Comparison of ENCODE assay signal across 15 cellular contexts in genomic region chrY:24611244-24611643, GRCh38. TPM values are rescaled to one million over a fixed set of nuclear protein-coding genes. Genes with fewer than 3 reads are reported as not detected.
"Had no signal": no experiment of that assay in that cellular context is flagged by ENCODE, and none has a peak within 500 bp of the region (broad histone marks: within the 10 kb centered on the region; RNA-seq: fewer than 3 reads in every experiment).

No MANE protein-coding gene starts in this region.

RNA-seq across cellular contexts. Expression of gene BPY2B, which starts 6.6 kb away (rescaled TPM):
- total RNA-seq: activated B cell treated with CpG ODN at 0.5 μM for 24 hours; activated CD4-positive, alpha-beta memory T cell treated with anti-CD3 and anti-CD28 coated beads for 36 hours; activated CD4-positive, alpha-beta memory T cell treated with anti-CD3 and anti-CD28 coated beads, Interleukin-2, amount 10 ng/mL, durations not matched to agents 7 days and 5 days; activated CD4-positive, alpha-beta T cell treated with anti-CD3 and anti-CD28 coated beads for 36 hours; activated CD4-positive, alpha-beta T cell treated with anti-CD3 and anti-CD28 coated beads, Interleukin-2, amount 10 ng/mL, durations not matched to agents 24 days and 14 days; activated CD4-positive, alpha-beta T cell treated with anti-CD3 and anti-CD28 coated beads, Interleukin-2, amount 10 ng/mL, durations not matched to agents 7 days and 5 days; activated CD8-positive, alpha-beta memory T cell treated with anti-CD3 and anti-CD28 coated beads for 36 hours; activated CD8-positive, alpha-beta memory T cell treated with anti-CD3 and anti-CD28 coated beads, Interleukin-2, amount 10 ng/mL, durations not matched to agents 7 days and 5 days; activated CD8-positive, alpha-beta T cell treated with anti-CD3 and anti-CD28 coated beads for 36 hours; activated CD8-positive, alpha-beta T cell treated with anti-CD3 and anti-CD28 coated beads, Interleukin-2, amount 10 ng/mL, durations not matched to agents 7 days and 5 days; T-cell; T-helper 1 cell treated with Interleukin-12 subunit alpha and Interleukin-12 subunit beta and Interleukin-4 antibody, amounts not matched to agents 30 ng/mL and 1 ng/mL, for 36 hours; T-helper 17 cell; T-helper 2 cell treated with Interferon-gamma antibody and Interleukin-4, amounts not matched to agents 100 ng/mL and 5 ng/mL, for 36 hours; WTC11 had no signal
